Comparison of ENCODE assay signal across 8 cellular contexts in the genomic region with DNA sequence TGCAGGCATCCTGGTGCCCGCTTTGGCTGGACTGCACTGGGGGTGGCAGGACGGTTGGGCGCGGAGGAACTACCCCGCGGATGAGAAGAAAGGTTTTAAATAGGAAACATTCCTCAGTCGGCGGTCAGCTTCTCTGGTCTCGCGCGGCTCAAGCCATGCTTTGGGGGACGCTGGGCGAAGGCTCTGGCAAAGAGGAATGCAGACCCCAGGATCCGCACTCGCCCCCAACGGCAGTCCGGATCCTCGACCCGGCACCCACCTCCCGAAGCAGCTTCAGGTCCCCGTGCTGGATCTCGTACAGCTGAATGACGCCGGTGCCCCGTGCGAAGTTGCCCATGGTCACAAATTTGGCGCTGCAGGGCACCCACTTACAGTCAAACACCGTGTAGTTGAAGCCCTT. TPM values are rescaled to one million over a fixed set of nuclear protein-coding genes. Genes with fewer than 3 reads are reported as not detected.
DNase-seq lines count a peak whose midpoint lies in the region; ATAC-seq and TF ChIP-seq lines count a peak whose summit lies in the region.

No MANE protein-coding gene starts in this region.

- H2AFZ ChIP-seq in OCI-LY7 (ENCODE audit: low read length), result peak overlapping the region; percentile 58

- POLR2A ChIA-PET in OCI-LY7 (lab: Charles Lee), result interaction anchor here (0.7 to 1.7 kb wide), 5 partner anchors 9 to 121 kb away, joined by 3 to 4 read pairs (median 3); no protein-coding TSS in a partner anchor

- H3K79me2 ChIP-seq in OCI-LY7 (ENCODE audit: insufficient read depth, low read depth, low read length), result peaks cover 64% of the 10 kb centered on the region

- H3K27ac Mint-ChIP-seq in HFFc6 (peak overlapping the region; percentile 100), naive B cell (peak overlapping the region; percentile 98 to 100 (median 100))

- H4K20me1 ChIP-seq in OCI-LY7 (ENCODE audit: insufficient read depth, low read length), result peaks cover 5% of the 10 kb centered on the region; the same call in 1 of the 2 replicates

- peak; percentile 48 to 57 for ATAC-seq in activated CD4-positive, CD25-positive, alpha-beta regulatory T cell treated with anti-CD3 and anti-CD28 coated beads, Interleukin-2, amount 50 U/mL, for 24 hours
- peak; percentile 36 to 46 for ATAC-seq in naive B cell (ENCODE audit: low read depth in 2 of 2)

- no peaks in the 10 kb centered on the region for H3K9me2 ChIP-seq in OCI-LY7 (ENCODE audit: insufficient read depth, low read length)

- H3K9me3 ChIP-seq in OCI-LY7 (ENCODE audit: low read length) (no peaks in the 10 kb centered on the region), endocrine pancreas (ENCODE audit: control insufficient read depth, low read length) (no peaks in the 10 kb centered on the region)

- no peak for TF ChIP-seq CTCF in HFFc6 (IDR thresholded peaks at IDR 0.05)
- no peak for TF ChIP-seq CTCF in OCI-LY7 (conservative IDR thresholded peaks at IDR 0.05; ENCODE audit: low read length)

- peaks cover 6% of the 10 kb centered on the region for H3K27me3 Mint-ChIP-seq in HFFc6 (ENCODE audit: insufficient read depth)
- no peaks in the 10 kb centered on the region for H3K27me3 Mint-ChIP-seq in naive B cell

- H3K4me3 Mint-ChIP-seq in HFFc6 (peak overlapping the region; percentile 99), naive B cell (peak overlapping the region; percentile 92 to 100 (median 98))

- H3K36me3 ChIP-seq in OCI-LY7 (ENCODE audit: insufficient read depth, low read length) (peaks cover 26% of the 10 kb centered on the region), endocrine pancreas (ENCODE audit: control insufficient read depth, insufficient read depth, low read length) (no peaks in the 10 kb centered on the region)

- no peaks in the 10 kb centered on the region for H3K27me3 ChIP-seq in endocrine pancreas (ENCODE audit: control insufficient read depth, insufficient read depth, low read length)

- peaks cover 21% of the 10 kb centered on the region for H3K36me3 Mint-ChIP-seq in HFFc6 (ENCODE audit: low read depth)
- H3K36me3 Mint-ChIP-seq in naive B cell, result peaks cover 8 to 16% of the 10 kb centered on the region in 2 donors

- H3K9ac ChIP-seq in endocrine pancreas (ENCODE audit: control insufficient read depth, insufficient read depth, low read length), result peak overlapping the region; percentile 91

- no peaks in the 10 kb centered on the region for H3K9me3 Mint-ChIP-seq in HFFc6
- no peaks in the 10 kb centered on the region for H3K9me3 Mint-ChIP-seq in naive B cell

- TSS peak; percentile 72 for BruUV-seq in OCI-LY7 (replicated peaks; lab: Mats Ljungman, UMichigan)

- H3K27ac ChIP-seq in OCI-LY7 (ENCODE audit: low read depth, low read length, poor library complexity, severe bottlenecking), result peak overlapping the region; percentile 76

- intact Hi-C loops in OCI-LY7 (cut with micrococcal nuclease; ENCODE audit: unreplicated experiment), result loop anchor here (1.0 to 10.0 kb wide), 3 partner anchors 35 to 288 kb away; partner anchors contain the start of gene PPP3R1

- H3K4me1 Mint-ChIP-seq in HFFc6 (ENCODE audit: low read depth) (peaks cover 28% of the 10 kb centered on the region), naive B cell (peaks cover 35 to 65% (median 41%) of the 10 kb centered on the region in 3 donors)

- H3K4me2 ChIP-seq in OCI-LY7 (ENCODE audit: low read length), result peak overlapping the region; percentile 95

- H3K4me1 ChIP-seq in OCI-LY7 (ENCODE audit: insufficient read depth, low read length, poor library complexity, severe bottlenecking), result peaks cover 33% of the 10 kb centered on the region
- peaks cover 21% of the 10 kb centered on the region for H3K4me1 ChIP-seq in endocrine pancreas (ENCODE audit: control insufficient read depth, insufficient read depth, low read length)

- CTCF ChIA-PET in OCI-LY7 (lab: Charles Lee; ENCODE audit: unreplicated experiment), result no interaction called here

- DNase-seq in activated CD4-positive, CD25-positive, alpha-beta regulatory T cell treated with anti-CD3 and anti-CD28 coated beads, Interleukin-2, amount 50 U/mL, for 72 hours, result no peak
- DNase-seq in HFFc6 (peak; percentile 8), OCI-LY7 (ENCODE audit: low spot score) (no peak), naive B cell (no peak), NCI-H146 treated with DMSO at 0.1 percent for 48 hours (lab: John Stamatoyannopoulos, UW; ENCODE audit: unreplicated experiment) (no peak), NCI-H2081 treated with DMSO at 0.1 percent for 48 hours (lab: John Stamatoyannopoulos, UW) (no peak)

- H3K4me3 ChIP-seq in OCI-LY7 (ENCODE audit: low read depth, low read length, poor library complexity, severe bottlenecking) (peak overlapping the region; percentile 100), endocrine pancreas (ENCODE audit: control insufficient read depth, insufficient read depth, low read length) (peak overlapping the region; percentile 99)

RNA-seq across cellular contexts. Expression of gene PNO1, which starts 0.7 kb away (rescaled TPM):
- 10 to 100 TPM; 18.3 to 26.0 (median 20.4) TPM for total RNA-seq in HFFc6 (2021; fragmentation: NEBNext Ultra II Directional; extraction: Animal tissue kit (Norgen Biotek cat#: 25700))
- total RNA-seq in OCI-LY7 (2014; rRNA removed; shearing (Covaris generic)), result 18.6 and 26.3 TPM in 2 replicates
- 16.3 and 22.5 TPM in 2 replicates for total RNA-seq in OCI-LY7 (2022)
- polyA plus RNA-seq in naive B cell (ENCODE audit: low read depth in 6 of 6), result 10 to 100 TPM; 17.2 to 33.2 (median 19.5) TPM
